ENCODE assay signal across 1 cellular context in the genomic region with DNA sequence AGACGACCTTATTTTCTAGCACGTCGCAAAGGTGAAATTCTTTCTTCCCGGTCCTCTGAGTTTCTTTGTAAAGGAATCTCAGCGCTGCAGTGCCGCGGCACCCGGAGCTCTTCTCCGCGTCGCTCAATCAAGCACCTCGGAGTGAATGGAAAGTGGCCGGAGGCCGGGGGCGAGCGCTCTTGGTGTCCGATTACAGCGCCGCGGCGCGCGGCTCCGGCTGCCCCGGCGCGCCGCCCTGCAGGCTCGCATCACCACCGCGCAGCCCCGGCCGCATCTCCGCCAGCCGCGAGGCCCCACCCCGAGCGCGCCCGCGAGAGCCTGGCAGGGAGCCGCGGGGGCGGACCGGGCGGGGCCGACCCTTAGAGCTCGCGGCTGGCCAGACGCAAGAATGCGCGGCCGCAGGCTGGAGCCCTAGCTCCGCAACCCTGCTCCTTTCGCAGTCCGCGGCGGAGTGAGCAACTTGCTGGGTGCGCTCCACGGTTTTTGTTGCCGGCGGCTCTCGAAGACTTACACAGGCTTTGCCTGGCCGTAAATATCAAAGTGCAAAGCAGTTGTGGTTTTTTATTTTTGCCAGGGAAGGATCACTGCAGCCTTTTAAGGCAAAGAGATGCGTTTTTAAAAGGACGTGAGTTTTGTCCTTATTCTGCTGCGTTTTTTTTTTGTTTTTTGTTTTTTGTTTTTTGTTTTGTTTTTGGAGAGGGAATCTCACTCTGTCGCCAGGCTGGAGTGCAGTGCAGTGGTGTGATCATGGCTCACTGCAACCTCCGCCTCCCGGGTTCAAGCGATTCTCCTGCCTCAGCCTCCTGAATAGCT.
TF ChIP-seq lines count a peak whose summit lies in the region.

TSS of gene SEMA3C (minus strand) at position 143 of the 813 bp plus-strand sequence. CDS start 2,270 bp downstream, outside the sequence.

TF ChIP-seq in GM12878, 131 proteins besides CTCF, POLR2A, EP300 and RAD21 (continued from another document):
- TF ChIP-seq, protein P1, sequence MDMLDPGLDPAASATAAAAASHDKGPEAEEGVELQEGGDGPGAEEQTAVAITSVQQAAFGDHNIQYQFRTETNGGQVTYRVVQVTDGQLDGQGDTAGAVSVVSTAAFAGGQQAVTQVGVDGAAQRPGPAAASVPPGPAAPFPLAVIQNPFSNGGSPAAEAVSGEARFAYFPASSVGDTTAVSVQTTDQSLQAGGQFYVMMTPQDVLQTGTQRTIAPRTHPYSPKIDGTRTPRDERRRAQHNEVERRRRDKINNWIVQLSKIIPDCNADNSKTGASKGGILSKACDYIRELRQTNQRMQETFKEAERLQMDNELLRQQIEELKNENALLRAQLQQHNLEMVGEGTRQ (IDR thresholded peaks at IDR 0.05; ENCODE audit: borderline replicate concordance, low read depth, low read length) = no peak
- TF ChIP-seq ZNF217 (IDR thresholded peaks at IDR 0.05) (no peak), MXI1 (IDR thresholded peaks at IDR 0.05; ENCODE audit: low read depth, low read length) (no peak), POLR2AphosphoS5 (IDR thresholded peaks at IDR 0.05; ENCODE audit: low read length) (no peak)
- TF ChIP-seq, protein P2, sequence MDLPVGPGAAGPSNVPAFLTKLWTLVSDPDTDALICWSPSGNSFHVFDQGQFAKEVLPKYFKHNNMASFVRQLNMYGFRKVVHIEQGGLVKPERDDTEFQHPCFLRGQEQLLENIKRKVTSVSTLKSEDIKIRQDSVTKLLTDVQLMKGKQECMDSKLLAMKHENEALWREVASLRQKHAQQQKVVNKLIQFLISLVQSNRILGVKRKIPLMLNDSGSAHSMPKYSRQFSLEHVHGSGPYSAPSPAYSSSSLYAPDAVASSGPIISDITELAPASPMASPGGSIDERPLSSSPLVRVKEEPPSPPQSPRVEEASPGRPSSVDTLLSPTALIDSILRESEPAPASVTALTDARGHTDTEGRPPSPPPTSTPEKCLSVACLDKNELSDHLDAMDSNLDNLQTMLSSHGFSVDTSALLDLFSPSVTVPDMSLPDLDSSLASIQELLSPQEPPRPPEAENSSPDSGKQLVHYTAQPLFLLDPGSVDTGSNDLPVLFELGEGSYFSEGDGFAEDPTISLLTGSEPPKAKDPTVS (IDR thresholded peaks at IDR 0.05; ENCODE audit: low read depth, low read length) = no peak
